In the genomic region with DNA sequence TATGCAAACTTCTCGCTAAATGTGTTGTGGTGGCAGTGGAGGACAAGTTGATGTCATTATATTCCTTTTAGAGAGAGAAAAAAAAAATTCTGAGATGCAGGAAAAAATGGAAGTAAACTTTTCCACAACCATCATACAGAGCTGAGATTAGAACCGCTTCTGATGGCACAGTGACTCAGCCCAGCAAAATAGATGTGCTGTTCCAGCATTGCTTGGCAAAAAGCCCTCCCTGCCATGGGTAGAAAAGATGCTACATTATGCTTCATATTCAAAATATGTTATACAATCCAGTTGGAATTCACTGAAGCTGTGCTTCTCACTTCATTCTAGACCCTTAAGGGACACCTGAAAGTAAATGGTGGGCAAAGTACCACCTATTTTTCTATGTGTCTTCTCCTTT, we compare ENCODE assay signal across 18 cellular contexts.
"Had no signal": no experiment of that assay in that cellular context is flagged by ENCODE, and none has a peak within 500 bp of the region (broad histone marks: within the 10 kb centered on the region; RNA-seq: fewer than 3 reads in every experiment).

No MANE protein-coding gene starts in this region.

- H3K4me3 ChIP-seq: esophagus squamous epithelium, lower lobe of right lung, mucosa of descending colon, neural progenitor cell, psoas muscle, skin epidermis, thyroid gland had no signal

- ATAC-seq: effector memory CD8-positive, alpha-beta T cell; left ventricle myocardium superior; lower lobe of right lung; mucosa of descending colon; psoas muscle; right cardiac atrium; stimulated activated naive CD8-positive, alpha-beta T cell treated with anti-CD3 and anti-CD28 coated beads, Interleukin-15, amount 100 ng/mL, for 72 hours had no signal

- DNase-seq: effector memory CD8-positive, alpha-beta T cell; erythroblast; esophagus squamous epithelium; immature natural killer cell; left ventricle myocardium superior; lower lobe of right lung; mucosa of descending colon; naive B cell; psoas muscle; right cardiac atrium; stimulated activated CD4-positive, alpha-beta T cell treated with anti-CD3 and anti-CD28 coated beads, Interleukin-15, amount 100 ng/mL, for 24 hours; stimulated activated CD4-positive, alpha-beta T cell treated with anti-CD3 and anti-CD28 coated beads, Interleukin-4, amount 100 ng/mL, for 1 hour; stimulated activated CD8-positive, alpha-beta memory T cell treated with anti-CD3 and anti-CD28 coated beads, Interleukin-4, amount 100 ng/mL, for 48 hours; stimulated activated naive CD4-positive, alpha-beta T cell; stimulated activated naive CD8-positive, alpha-beta T cell treated with anti-CD3 and anti-CD28 coated beads, Interleukin-15, amount 100 ng/mL, for 72 hours; thyroid gland had no signal

- H2AFZ ChIP-seq: neural progenitor cell had no signal

- H3K36me3 ChIP-seq: esophagus squamous epithelium, lower lobe of right lung, neural progenitor cell, thyroid gland had no signal

- H3K9me3 ChIP-seq: esophagus squamous epithelium, lower lobe of right lung, mucosa of descending colon, psoas muscle, thyroid gland had no signal

- H3K4me2 ChIP-seq: neural progenitor cell had no signal

- H3K27me3 ChIP-seq: neural progenitor cell, thyroid gland had no signal

- H3K27ac ChIP-seq: esophagus squamous epithelium, lower lobe of right lung, neural progenitor cell, psoas muscle, skin epidermis, thyroid gland had no signal

- H3K9ac ChIP-seq: neural progenitor cell had no signal

- H3K4me1 ChIP-seq: esophagus squamous epithelium, lower lobe of right lung, neural progenitor cell, psoas muscle, thyroid gland had no signal
